In genomic region chr15:83207622-83208356, GRCh38 we compare ENCODE assay signal across 1 cellular context.
TF ChIP-seq lines count a peak whose summit lies in the region.

HDGFL3 (minus strand) TSS chr15:83207823; CDS start chr15:83207414, 409 bp downstream.

TF ChIP-seq in endothelial cell of umbilical vein, 7 proteins besides CTCF, POLR2A, EP300 and RAD21:
- TF ChIP-seq EZH2 (IDR thresholded peaks at IDR 0.05; ENCODE audit: borderline replicate concordance, low read depth, low read length, severe bottlenecking) (no peak), MAX (IDR thresholded peaks at IDR 0.05; ENCODE audit: insufficient read depth, insufficient read length) (no peak), GATA2 (IDR thresholded peaks at IDR 0.05; ENCODE audit: insufficient read depth, insufficient read length, low read depth, low read length) (no peak), FOS (IDR thresholded peaks at IDR 0.05; ENCODE audit: borderline replicate concordance, insufficient read depth, low read length) (no peak), POLR2AphosphoS5 (IDR thresholded peaks at IDR 0.05; ENCODE audit: insufficient read depth, low read depth, low read length) (peak; percentile 50), JUN (IDR thresholded peaks at IDR 0.05; ENCODE audit: borderline replicate concordance, insufficient read depth, insufficient read length, low read depth) (no peak)
